ENCODE assay signal across 8 cellular contexts in the genomic region with DNA sequence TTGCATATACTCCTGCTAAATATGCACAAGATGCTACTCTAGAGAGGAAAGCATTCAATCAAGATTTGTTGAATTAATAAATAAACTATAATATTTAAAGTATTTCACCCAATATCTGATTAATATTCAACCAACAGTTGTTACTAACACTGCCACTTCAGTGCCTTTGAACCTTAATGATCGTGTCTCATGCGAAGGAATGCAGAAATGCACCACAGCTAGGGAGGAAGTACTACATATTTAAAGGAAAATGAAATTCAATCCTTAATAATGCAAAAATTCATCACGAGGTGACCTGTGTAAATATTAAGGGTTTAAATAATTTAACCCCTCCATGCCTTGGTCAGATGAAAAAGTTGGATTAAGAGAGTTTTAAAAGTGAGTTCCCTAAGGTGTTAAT.
"Had no signal": no experiment of that assay in that cellular context is flagged by ENCODE, and none has a peak within 500 bp of the region (broad histone marks: within the 10 kb centered on the region; RNA-seq: fewer than 3 reads in every experiment).

No MANE protein-coding gene starts in this region.

- ATAC-seq: HepG2, K562 had no signal

- H3K4me1 Mint-ChIP-seq: IgD-negative memory B cell had no signal

- H3K4me3 Mint-ChIP-seq: IgD-negative memory B cell had no signal

- H3K27ac ChIP-seq: HL-60, KMS-11 had no signal

- H3K4me3 ChIP-seq: K562 had no signal

- DNase-seq: IMR-90, KBM-7, KG1 had no signal

- H3K27ac Mint-ChIP-seq: IgD-negative memory B cell had no signal
